7 cellular contexts compared by ENCODE assay signal in the genomic region with DNA sequence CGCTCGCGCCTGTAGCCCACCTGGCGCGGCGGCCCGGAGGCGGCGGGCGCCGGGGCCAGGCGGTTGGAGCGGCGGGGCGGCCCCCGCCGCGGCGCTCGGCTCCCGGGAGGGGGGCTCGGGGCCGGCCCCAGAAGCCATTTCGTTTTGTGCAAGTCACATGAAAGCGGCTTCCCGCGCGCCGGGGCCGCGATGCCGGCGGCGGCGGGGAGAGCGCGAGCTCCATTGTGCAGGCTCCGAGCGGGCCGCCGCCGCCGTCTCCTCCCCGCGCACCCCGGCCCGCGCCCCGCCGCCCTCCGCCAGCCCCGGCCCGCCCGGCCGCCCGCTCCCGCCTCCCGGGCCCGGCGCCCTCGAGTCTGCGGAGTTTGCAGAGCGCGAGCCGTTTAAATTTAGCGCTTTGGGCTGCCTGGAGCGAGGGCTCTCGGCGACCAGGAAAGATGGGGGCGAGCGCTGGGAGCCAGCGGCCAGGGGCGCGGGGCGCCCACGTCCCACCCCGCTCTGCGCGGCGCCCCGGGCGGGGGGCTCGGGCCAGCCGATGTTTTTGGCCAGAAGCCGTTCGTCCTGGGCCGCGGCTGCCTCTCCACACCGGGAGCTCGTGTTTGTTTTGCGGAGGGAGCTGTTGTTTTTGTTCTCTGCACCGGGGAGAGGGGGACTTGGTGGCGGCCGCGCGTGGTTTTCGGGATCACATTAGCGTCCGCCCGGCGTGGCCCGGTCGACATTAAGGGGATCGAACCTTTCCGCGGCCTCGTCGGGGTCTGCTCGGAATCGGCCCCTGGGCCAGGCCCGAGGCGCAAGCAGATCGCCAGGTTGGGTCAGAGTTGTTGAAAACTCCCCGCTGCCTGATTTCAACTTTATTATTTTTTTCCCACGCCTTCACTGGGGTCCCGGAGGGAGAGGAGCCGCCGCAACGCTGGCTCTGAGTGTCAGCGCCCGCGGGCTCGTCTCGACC. TPM values are rescaled to one million over a fixed set of nuclear protein-coding genes. Genes with fewer than 3 reads are reported as not detected.
DNase-seq lines count a peak whose midpoint lies in the region; ATAC-seq, FAIRE-seq and TF ChIP-seq lines count a peak whose summit lies in the region.

No MANE protein-coding gene starts in this region.

- H3K4me3 ChIP-seq in GM08714 (ENCODE audit: low read length), result peak overlapping the region; percentile 75
- H3K4me3 ChIP-seq in MM.1S (ENCODE audit: low read length), result peak overlapping the region; percentile 12; the same call in 1 of the 2 replicates
- H3K4me3 ChIP-seq in heart left ventricle, result peak overlapping the region; percentile 40 to 88 (median 71)
- peak overlapping the region; percentile 44 to 77 (median 62) for H3K4me3 ChIP-seq in pancreas

- TF ChIP-seq CTCF in MM.1S (IDR thresholded peaks at IDR 0.05; ENCODE audit: low read length) (no peak), heart left ventricle (IDR thresholded peaks at IDR 0.05) (no peak), pancreas (IDR thresholded peaks at IDR 0.05) (no peak)

- H3K27me3 ChIP-seq in MM.1S (replicated peaks; ENCODE audit: insufficient read depth, low read length) (peaks cover 9% of the 10 kb centered on the region; the same call in 1 of the 2 replicates), heart left ventricle (peaks cover 0 to 11% (median 0%) of the 10 kb centered on the region in 9 donors), pancreas (no peaks in the 10 kb centered on the region)

- H3K36me3 Mint-ChIP-seq in activated naive CD4-positive, alpha-beta T cell treated with anti-CD3 and anti-CD28 coated beads, Interleukin-2, amount 50 U/mL, for 72 hours, result peaks cover 0 to 5% of the 10 kb centered on the region in 2 donors

- intact Hi-C loops in heart left ventricle (cut with DNase I), result loop anchor here in 5 of 10 donors (5.0 to 10.0 kb wide), 4 partner anchors 55 to 105 kb away; a partner anchor contains a TSS
- intact Hi-C loops in pancreas (cut with DNase I), result no loop called here

- TF ChIP-seq POLR2A in heart left ventricle (IDR thresholded peaks at IDR 0.05), result no peak

- no peaks in the 10 kb centered on the region for H4K20me1 ChIP-seq in MM.1S (ENCODE audit: insufficient read depth, low read length)

- no peaks in the 10 kb centered on the region for H3K36me3 ChIP-seq in MM.1S (replicated peaks; ENCODE audit: insufficient read depth, low read length)
- no peaks in the 10 kb centered on the region for H3K36me3 ChIP-seq in heart left ventricle
- no peaks in the 10 kb centered on the region for H3K36me3 ChIP-seq in pancreas

- H3K27ac ChIP-seq in MM.1S (ENCODE audit: low read length) (no peak overlapping the region), heart left ventricle (peak overlapping the region; percentile 52 to 94 (median 78)), pancreas (peak overlapping the region; percentile 87 to 96 (median 90))

- no peaks in the 10 kb centered on the region for H3K4me1 ChIP-seq in MM.1S (ENCODE audit: low read length)
- H3K4me1 ChIP-seq in heart left ventricle, result peaks cover 3 to 32% (median 16%) of the 10 kb centered on the region in 12 donors
- peaks cover 12 to 15% (median 14%) of the 10 kb centered on the region in 3 donors for H3K4me1 ChIP-seq in pancreas

- DNase-seq in MM.1S (no peak), heart left ventricle (peak in 2 of 5 donors; percentile 25 to 37), pancreas (peak in 5 of 6 donors; percentile 24 to 80 (median 53)), dedifferentiated amniotic fluid mesenchymal stem cell (ENCODE audit: extremely low spot score) (no peak), DMS79 treated with DMSO at 0.1 percent for 48 hours (lab: John Stamatoyannopoulos, UW) (no peak)
- DNase-seq in activated naive CD4-positive, alpha-beta T cell treated with anti-CD3 and anti-CD28 coated beads, Interleukin-2, amount 50 U/mL, for 72 hours (ENCODE audit: low spot score in 2 of 2), result peak in 1 of 2 donors; percentile 48

- FAIRE-seq in pancreas (lab: Jason Lieb, UNC), result no peak

- peak overlapping the region; percentile 51 to 81 for H3K27ac Mint-ChIP-seq in activated naive CD4-positive, alpha-beta T cell treated with anti-CD3 and anti-CD28 coated beads, Interleukin-2, amount 50 U/mL, for 72 hours

- no peak overlapping the region for H2AFZ ChIP-seq in MM.1S (ENCODE audit: low read length)

- H3K4me2 ChIP-seq in MM.1S (ENCODE audit: low read depth, low read length), result peak overlapping the region; percentile 52; the same call in 1 of the 2 replicates

- H3K9me3 ChIP-seq in MM.1S (replicated peaks; ENCODE audit: insufficient read depth, low read length) (no peaks in the 10 kb centered on the region), heart left ventricle (peaks cover 0 to 13% (median 9%) of the 10 kb centered on the region in 12 donors), pancreas (no peaks in the 10 kb centered on the region)

- WGBS in heart left ventricle, 4 donors, result 0 to 1% (median 1%) methylated on average over 34 to 124 of the region's 124 CpGs
- 1% methylated on average over 61 to 124 of the region's 124 CpGs for WGBS in pancreas, 2 donors

- no peaks in the 10 kb centered on the region for H3K9me2 ChIP-seq in MM.1S (replicated peaks; ENCODE audit: insufficient read depth, low read length)

- H3F3A ChIP-seq in MM.1S (ENCODE audit: insufficient read depth, low read length), result no peaks in the 10 kb centered on the region

- peak; percentile 33 to 48 for ATAC-seq in activated naive CD4-positive, alpha-beta T cell treated with anti-CD3 and anti-CD28 coated beads, Interleukin-2, amount 50 U/mL, for 72 hours
- ATAC-seq in heart left ventricle (peak in 3 of 4 donors; percentile 1 to 19 (median 8)), pancreas (peak; percentile 8 to 21 (median 8))

- H3K79me2 ChIP-seq in MM.1S (ENCODE audit: low read length), result no peaks in the 10 kb centered on the region

- no peaks in the 10 kb centered on the region for H3K9me3 Mint-ChIP-seq in activated naive CD4-positive, alpha-beta T cell treated with anti-CD3 and anti-CD28 coated beads, Interleukin-2, amount 50 U/mL, for 72 hours

- H3K9ac ChIP-seq in MM.1S (ENCODE audit: low read length), result no peak overlapping the region

RNA-seq across cellular contexts. Expression of a gene that starts 1.0 kb away (rescaled TPM):
- total RNA-seq in activated naive CD4-positive, alpha-beta T cell treated with anti-CD3 and anti-CD28 coated beads, Interleukin-2, amount 50 U/mL, for 72 hours, result 1 to 10 TPM; 3.3 to 5.8 TPM
- 10 to 100 TPM; 11.4 to 22.1 (median 14.3) TPM for total RNA-seq in heart left ventricle
- polyA plus RNA-seq in heart left ventricle, result 10 to 100 TPM in 1 of 2 donors, 1 to 10 TPM in 1; 4.0 to 14.4 TPM
- 10 to 100 TPM in 3 of 6 donors, 1 to 10 TPM in 3; 8.3 to 13.4 (median 10.5) TPM for total RNA-seq in pancreas
- polyA plus RNA-seq in pancreas, result 1 to 10 TPM; 6.9 to 8.3 TPM

RNA-seq across cellular contexts. Expression of a gene that starts 55.9 kb away (rescaled TPM):
- total RNA-seq in activated naive CD4-positive, alpha-beta T cell treated with anti-CD3 and anti-CD28 coated beads, Interleukin-2, amount 50 U/mL, for 72 hours, result 10 to 100 TPM; 34.9 to 36.0 TPM
- total RNA-seq in heart left ventricle (10 to 100 TPM; 14.3 to 39.6 (median 22.7) TPM), pancreas (10 to 100 TPM; 44.0 to 78.0 (median 55.5) TPM)
- polyA plus RNA-seq in heart left ventricle (10 to 100 TPM; 19.8 to 31.7 TPM), pancreas (10 to 100 TPM; 35.4 to 90.1 TPM)

Comparison
In these comparisons a context has a peak if more than half of its experiments do, and no peak if none do; other contexts are left out.
1. H3K4me3 ChIP-seq: peak in every context shown above with its lines; median percentile 75 in GM08714; 71 in heart left ventricle; 62 in pancreas; 12 in MM.1S.
2. DNase-seq: peak in pancreas (5 of 6); none in MM.1S (single experiment), dedifferentiated amniotic fluid mesenchymal stem cell (single experiment) and DMS79 treated with DMSO at 0.1 percent for 48 hours (single experiment).
3. Peak in every context shown above with its lines, with median percentiles within 50 percentile points of each other: ATAC-seq.